1 cellular context compared by ENCODE assay signal in genomic region chr12:124626841-124627502, GRCh38.
TF ChIP-seq lines count a peak whose summit lies in the region.

No MANE protein-coding gene starts in this region.

TF ChIP-seq in K562, 482 proteins besides CTCF, POLR2A, EP300 and RAD21 (continued from another document):
- no peak for TF ChIP-seq TCF7 (IDR thresholded peaks at IDR 0.05; ENCODE audit: borderline replicate concordance)
- no peak for TF ChIP-seq SMARCE1 (IDR thresholded peaks at IDR 0.05)
TF ChIP-seq in K562: peak in this region for 3.
